8 cellular contexts compared by ENCODE assay signal in the genomic region with DNA sequence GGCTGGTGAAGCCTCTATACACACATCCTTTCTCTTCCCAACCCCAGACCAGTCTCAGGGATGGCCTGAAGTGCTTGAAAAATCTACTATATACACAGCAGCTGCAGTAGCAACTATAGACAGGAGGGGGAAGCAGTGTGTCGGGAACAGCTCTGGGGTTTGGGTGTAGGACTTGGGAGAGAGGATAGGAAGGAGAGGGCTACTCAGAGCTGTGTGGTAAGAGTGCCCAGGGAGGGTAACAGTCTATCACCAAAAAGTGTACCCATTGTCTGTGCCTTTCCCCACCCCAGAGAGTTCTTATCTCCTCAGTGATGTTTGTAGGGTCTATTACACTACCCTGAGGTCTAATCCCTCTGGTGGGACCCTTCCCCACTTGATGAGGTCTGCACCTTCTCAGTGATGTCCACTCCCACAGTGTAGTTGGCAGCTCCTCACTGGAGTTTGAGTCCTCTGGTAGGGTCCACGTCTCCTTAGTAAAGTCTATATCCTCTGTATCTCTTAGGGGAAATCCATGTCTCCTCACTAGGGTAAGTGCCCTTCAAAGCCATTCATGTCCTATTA. TPM values are rescaled to one million over a fixed set of nuclear protein-coding genes. Genes with fewer than 3 reads are reported as not detected.
DNase-seq lines count a peak whose midpoint lies in the region; ATAC-seq, FAIRE-seq and TF ChIP-seq lines count a peak whose summit lies in the region.

No MANE protein-coding gene starts in this region.

- H3K27ac ChIP-seq in HL-60 (replicated peaks) (no peak overlapping the region), H1 (ENCODE audit: low read depth, low read length) (no peak overlapping the region)

- H2BK12ac ChIP-seq in H1 (ENCODE audit: low read depth, low read length): 0 out of 2 replicates have a peak overlapping the region, but pooled peaks have one; percentile 82

- no peak overlapping the region for H2BK15ac ChIP-seq in H1 (ENCODE audit: low read length)

- H2AFZ ChIP-seq in H1 (ENCODE audit: low read length): no peak overlapping the region

- peaks cover 14% of the 10 kb centered on the region for H3K23me2 ChIP-seq in H1 (ENCODE audit: low read depth, low read length)

- POLR2A ChIA-PET in activated CD4-positive, alpha-beta memory T cell treated with anti-CD3 and anti-CD28 coated beads for 36 hours (lab: Charles Lee): interaction anchor here (0.8 to 2.6 kb wide), 3 partner anchors 49 to 288 kb away, joined by 3 to 16 read pairs (median 3); a partner anchor contains a TSS
- POLR2A ChIA-PET in H1 (lab: Charles Lee; ENCODE audit: partially characterized antibody): interaction anchor here (1.0 to 2.2 kb wide), 3 partner anchors 31 to 392 kb away, joined by 3 to 8 read pairs (median 4); a partner anchor contains a TSS

- H3K27me3 Mint-ChIP-seq in activated CD4-positive, alpha-beta memory T cell treated with anti-CD3 and anti-CD28 coated beads for 36 hours: no peaks in the 10 kb centered on the region
- no peaks in the 10 kb centered on the region for H3K27me3 Mint-ChIP-seq in memory B cell

- H2BK20ac ChIP-seq in H1 (ENCODE audit: low read length): no peak overlapping the region

- peaks cover 0 to 11% of the 10 kb centered on the region in 2 experiments; a peak in 1 of 4 replicates for H3K79me2 ChIP-seq in H1 (ENCODE audit: control insufficient read depth in 1 of 2, insufficient read depth in 2 of 2, low read length in 2 of 2)

- H3K14ac ChIP-seq in H1 (ENCODE audit: insufficient read length): no peak overlapping the region

- peaks cover 0 to 2% of the 10 kb centered on the region in 2 experiments for H4K20me1 ChIP-seq in H1 (replicated peaks in 1 of 2; ENCODE audit: control insufficient read depth in 1 of 2, insufficient read depth in 2 of 2, low read length in 2 of 2)

- no peaks in the 10 kb centered on the region for H3K36me3 Mint-ChIP-seq in activated CD4-positive, alpha-beta memory T cell treated with anti-CD3 and anti-CD28 coated beads for 36 hours
- H3K36me3 Mint-ChIP-seq in memory B cell: no peaks in the 10 kb centered on the region

- no peak overlapping the region for H4K8ac ChIP-seq in H1 (ENCODE audit: extremely low read depth, insufficient read depth, low read length)

- H3K9me3 Mint-ChIP-seq in activated CD4-positive, alpha-beta memory T cell treated with anti-CD3 and anti-CD28 coated beads for 36 hours: no peaks in the 10 kb centered on the region
- H3K9me3 Mint-ChIP-seq in memory B cell: no peaks in the 10 kb centered on the region

- no peak overlapping the region for H3K4ac ChIP-seq in H1 (replicated peaks; ENCODE audit: insufficient read length, low read depth, low read length)

- FAIRE-seq in H1 (lab: Jason Lieb, UNC): peak; percentile 78

- ATAC-seq in memory B cell (ENCODE audit: low read depth) (no peak), GM21723 (IDR thresholded peaks at IDR 0.05; ENCODE audit: unreplicated experiment) (no peak)

- CTCF ChIA-PET in activated CD4-positive, alpha-beta memory T cell treated with anti-CD3 and anti-CD28 coated beads for 36 hours (lab: Charles Lee): interaction anchor here (0.8 to 5.7 kb wide), 29 partner anchors 8 to 273 kb away, joined by 3 to 139 read pairs (median 5); a partner anchor contains a TSS
- CTCF ChIA-PET in H1 (lab: Charles Lee; ENCODE audit: partially characterized antibody): interaction anchor here (0.5 to 6.6 kb wide), 38 partner anchors 9 to 434 kb away, joined by 3 to 64 read pairs (median 4); a partner anchor contains a TSS

- no peak overlapping the region for H4K91ac ChIP-seq in H1 (replicated peaks; ENCODE audit: insufficient read length, low read length)

- no peak for TF ChIP-seq EP300 in H1 (IDR thresholded peaks at IDR 0.05; ENCODE audit: borderline replicate concordance in 1 of 2, low read depth in 2 of 2, low read length in 2 of 2)

- H3K4me2 ChIP-seq in H1 (ENCODE audit: insufficient read depth in 1 of 2, low read depth in 2 of 2, low read length in 2 of 2): no peak overlapping the region; a peak in 1 of 4 replicates

- H3K36me3 ChIP-seq in H1 (ENCODE audit: control insufficient read depth in 2 of 4, insufficient read depth in 4 of 4, low read length in 3 of 4): peaks cover 0 to 2% (median 0%) of the 10 kb centered on the region in 4 experiments; a peak in 1 of 8 replicates

- TF ChIP-seq CTCF in HL-60 (IDR thresholded peaks at IDR 0.05; ENCODE audit: insufficient read depth, low read length): peak; percentile 97
- peak; percentile 61 to 92 (median 89) for TF ChIP-seq CTCF in H1 (IDR thresholded peaks at IDR 0.05; ENCODE audit: control extremely low read depth in 1 of 3, insufficient read depth in 1 of 3, low read depth in 1 of 3, low read length in 3 of 3)

- no peaks in the 10 kb centered on the region; the same call in 1 of the 2 replicates for H3K79me1 ChIP-seq in H1 (ENCODE audit: low read depth, low read length)

- H3K4me1 ChIP-seq in H1 (replicated peaks in 1 of 4; ENCODE audit: control insufficient read depth in 3 of 4, insufficient read depth in 4 of 4, low read length in 3 of 4): peaks cover 0 to 10% (median 5%) of the 10 kb centered on the region in 4 experiments; a peak in 4 of 7 replicates

- peak overlapping the region; percentile 36 for H2BK120ac ChIP-seq in H1 (replicated peaks; ENCODE audit: low read depth, low read length)

- H3K18ac ChIP-seq in H1 (ENCODE audit: extremely low read depth, low read length): no peak overlapping the region

- H3K27me3 ChIP-seq in HL-60 (ENCODE audit: insufficient read depth, poor library complexity, severe bottlenecking) (peaks cover 3% of the 10 kb centered on the region), H1 (replicated peaks in 1 of 4; ENCODE audit: control insufficient read depth in 3 of 4, extremely low read depth in 1 of 4, insufficient read depth in 3 of 4, low read length in 3 of 4) (peaks cover 0 to 17% (median 13%) of the 10 kb centered on the region in 4 experiments; a peak in 6 of 7 replicates)

- H3K9ac ChIP-seq in H1 (replicated peaks in 1 of 4; ENCODE audit: extremely low read depth in 1 of 4, low read depth in 3 of 4, low read length in 3 of 4): no peak overlapping the region

- H3K9me3 ChIP-seq in H1 (ENCODE audit: insufficient read depth in 2 of 2, low read depth in 1 of 2, low read length in 1 of 2): no peaks in the 10 kb centered on the region

- no peak overlapping the region for H3K23ac ChIP-seq in H1 (ENCODE audit: insufficient read length)

- H4K5ac ChIP-seq in H1 (ENCODE audit: insufficient read length, low read depth, low read length): no peak overlapping the region

- no peak overlapping the region for H3K56ac ChIP-seq in H1 (replicated peaks; ENCODE audit: insufficient read length, low read depth, low read length)

- DNase-seq in CD1c-positive myeloid dendritic cell (ENCODE audit: extremely low spot score) (peak; percentile 80), HL-60 (ENCODE audit: low read depth in 1 of 2, low spot score in 1 of 2) (peak; percentile 66 to 85), NCI-H526 treated with DMSO at 0.1 percent for 48 hours (lab: John Stamatoyannopoulos, UW) (peak; percentile 91), H1 (ENCODE audit: low read depth in 1 of 2, low spot score in 2 of 2) (peak in 1 of 2 experiments; percentile 82), memory B cell (ENCODE audit: low spot score in 2 of 2) (no peak)
- peak; percentile 84 for DNase-seq in activated CD4-positive, alpha-beta memory T cell treated with anti-CD3 and anti-CD28 coated beads for 36 hours
- peak; percentile 39 to 50 (median 47) for DNase-seq in stimulated activated CD4-positive, alpha-beta T cell treated with anti-CD3 and anti-CD28 coated beads, TNF-alpha, amount 100 ng/mL, for 48 hours (ENCODE audit: low read depth in 3 of 3)

- WGBS in H1 (ENCODE audit: extremely low coverage in 1 of 2, insufficient coverage in 1 of 2, insufficient read length in 1 of 2, insufficient replicate concordance in 2 of 2, low coverage in 1 of 2, low lambda C conversion rate in 2 of 2, missing lambda C conversion rate in 1 of 2), 2 experiments: 21% methylated on average over 2 of the region's 2 CpGs; no CpG with 5 or more reads in 1 of the 2 experiments

- H3K4me3 ChIP-seq in HL-60 (replicated peaks; ENCODE audit: insufficient read depth, low read length) (no peak overlapping the region), H1 (ENCODE audit: extremely low read depth in 1 of 4, insufficient read depth in 2 of 4, low read depth in 3 of 4, low read length in 4 of 4) (no peak overlapping the region)

- no peak overlapping the region for H2AK5ac ChIP-seq in H1 (ENCODE audit: low read depth, low read length)

- TF ChIP-seq POLR2A in H1 (IDR thresholded peaks at IDR 0.05; ENCODE audit: control extremely low read depth in 1 of 2, low read depth in 2 of 2, low read length in 2 of 2): no peak

- TF ChIP-seq RAD21 in H1 (IDR thresholded peaks at IDR 0.05 in 1 of 2, conservative IDR thresholded peaks at IDR 0.05 in 1 of 2; ENCODE audit: low read depth in 2 of 2, low read length in 2 of 2): peak; percentile 92 to 96

- H2BK5ac ChIP-seq in H1 (ENCODE audit: low read depth, low read length): 0 out of 2 replicates have a peak overlapping the region, but pooled peaks have one; percentile 60

- H3K4me1 Mint-ChIP-seq in activated CD4-positive, alpha-beta memory T cell treated with anti-CD3 and anti-CD28 coated beads for 36 hours (ENCODE audit: low read depth): peaks cover 57% of the 10 kb centered on the region
- peaks cover 42% of the 10 kb centered on the region for H3K4me1 Mint-ChIP-seq in memory B cell

- peak overlapping the region; percentile 50 for H3K4me3 Mint-ChIP-seq in activated CD4-positive, alpha-beta memory T cell treated with anti-CD3 and anti-CD28 coated beads for 36 hours
- peak overlapping the region; percentile 76 for H3K4me3 Mint-ChIP-seq in memory B cell

- H3K27ac Mint-ChIP-seq in activated CD4-positive, alpha-beta memory T cell treated with anti-CD3 and anti-CD28 coated beads for 36 hours: no peak overlapping the region
- peak overlapping the region; percentile 8 for H3K27ac Mint-ChIP-seq in memory B cell

- intact Hi-C loops in activated CD4-positive, alpha-beta memory T cell treated with anti-CD3 and anti-CD28 coated beads for 36 hours (cut with micrococcal nuclease): loop anchor here (1.0 to 10.0 kb wide), 4 partner anchors 39 to 741 kb away; a partner anchor contains a TSS

RNA-seq across cellular contexts. Expression of a gene that starts 1.5 kb away (rescaled TPM):
- total RNA-seq in activated CD4-positive, alpha-beta memory T cell treated with anti-CD3 and anti-CD28 coated beads for 36 hours: 10 to 100 TPM; 12.3 to 14.2 TPM
- total RNA-seq in H1 (2021; fragmentation: NEBNext Ultra II Directional; extraction: Animal tissue kit (Norgen Biotek cat#: 25700)): 24.1 and 25.5 TPM in 2 replicates
- 20.2 and 31.7 TPM in 2 replicates for polyA plus RNA-seq in H1 (2011; rRNA removed)
- polyA plus RNA-seq in H1 (2011; cell fraction: cytosol; rRNA removed): 24.9 TPM
- polyA plus RNA-seq in H1 (2011; cell fraction: nucleus; rRNA removed): 101 TPM
- polyA plus RNA-seq in H1 (2012, experiment 1 of 2): 19.1 to 27.2 TPM (median 23.1 TPM) in 4 replicates
- 16.7 TPM for polyA plus RNA-seq in H1 (2012, experiment 2 of 2)
- 24.4 TPM for polyA plus RNA-seq in H1 (2013, experiment 1 of 2)
- polyA plus RNA-seq in H1 (2013, experiment 2 of 2): 22.6 TPM
- polyA minus RNA-seq in H1 (2011; rRNA and poly(A)+ RNA removed): 12.1 and 13.8 TPM in 2 replicates
- polyA minus RNA-seq in H1 (2011; cell fraction: cytosol; rRNA and poly(A)+ RNA removed): 14.4 TPM
- polyA minus RNA-seq in H1 (2011; cell fraction: nucleus; rRNA and poly(A)+ RNA removed): 27.7 TPM

RNA-seq across cellular contexts. Expression of a gene that starts 2.2 kb away (rescaled TPM):
- 10 to 100 TPM; 45.6 to 47.7 TPM for total RNA-seq in activated CD4-positive, alpha-beta memory T cell treated with anti-CD3 and anti-CD28 coated beads for 36 hours
- 17.7 and 19.9 TPM in 2 replicates for total RNA-seq in H1 (2021; fragmentation: NEBNext Ultra II Directional; extraction: Animal tissue kit (Norgen Biotek cat#: 25700))
- polyA plus RNA-seq in H1 (2011; rRNA removed): 23.1 and 24.2 TPM in 2 replicates
- polyA plus RNA-seq in H1 (2011; cell fraction: cytosol; rRNA removed): 26.3 TPM
- 38.7 TPM for polyA plus RNA-seq in H1 (2011; cell fraction: nucleus; rRNA removed)
- 14.4 to 21.1 TPM (median 16.5 TPM) in 4 replicates for polyA plus RNA-seq in H1 (2012, experiment 1 of 2)
- polyA plus RNA-seq in H1 (2012, experiment 2 of 2): 30.7 TPM
- 34.9 TPM for polyA plus RNA-seq in H1 (2013, experiment 1 of 2)
- polyA plus RNA-seq in H1 (2013, experiment 2 of 2): 35.6 TPM
- polyA minus RNA-seq in H1 (2011; rRNA and poly(A)+ RNA removed): 39.1 and 51.8 TPM in 2 replicates
- polyA minus RNA-seq in H1 (2011; cell fraction: cytosol; rRNA and poly(A)+ RNA removed): 25.4 TPM
- 17.2 TPM for polyA minus RNA-seq in H1 (2011; cell fraction: nucleus; rRNA and poly(A)+ RNA removed)

RNA-seq across cellular contexts. Expression of a gene that starts 48.7 kb away (rescaled TPM):
- total RNA-seq in activated CD4-positive, alpha-beta memory T cell treated with anti-CD3 and anti-CD28 coated beads for 36 hours: 10 to 100 TPM; 19.6 to 20.7 TPM
- total RNA-seq in H1 (2021; fragmentation: NEBNext Ultra II Directional; extraction: Animal tissue kit (Norgen Biotek cat#: 25700)): 9.5 TPM in 2 replicates
- 8.8 and 9.0 TPM in 2 replicates for polyA plus RNA-seq in H1 (2011; rRNA removed)
- 5.9 TPM for polyA plus RNA-seq in H1 (2011; cell fraction: cytosol; rRNA removed)
- polyA plus RNA-seq in H1 (2011; cell fraction: nucleus; rRNA removed): 8.7 TPM
- 8.8 to 14.8 TPM (median 11.6 TPM) in 4 replicates for polyA plus RNA-seq in H1 (2012, experiment 1 of 2)
- 2.8 TPM for polyA plus RNA-seq in H1 (2012, experiment 2 of 2)
- polyA plus RNA-seq in H1 (2013, experiment 1 of 2): 5.5 TPM
- polyA plus RNA-seq in H1 (2013, experiment 2 of 2): 5.6 TPM
- 10.3 and 11.1 TPM in 2 replicates for polyA minus RNA-seq in H1 (2011; rRNA and poly(A)+ RNA removed)
- polyA minus RNA-seq in H1 (2011; cell fraction: cytosol; rRNA and poly(A)+ RNA removed): 7.9 TPM
- polyA minus RNA-seq in H1 (2011; cell fraction: nucleus; rRNA and poly(A)+ RNA removed): 10.1 TPM

Comparison
In these comparisons a context has a peak if more than half of its experiments do, and no peak if none do; other contexts are left out.
1. DNase-seq: peak in CD1c-positive myeloid dendritic cell (single experiment), HL-60 (2 of 2), NCI-H526 treated with DMSO at 0.1 percent for 48 hours (single experiment), activated CD4-positive, alpha-beta memory T cell treated with anti-CD3 and anti-CD28 coated beads for 36 hours (single experiment) and stimulated activated CD4-positive, alpha-beta T cell treated with anti-CD3 and anti-CD28 coated beads, TNF-alpha, amount 100 ng/mL, for 48 hours (3 of 3); none in memory B cell (0 of 2).